In the genomic region with DNA sequence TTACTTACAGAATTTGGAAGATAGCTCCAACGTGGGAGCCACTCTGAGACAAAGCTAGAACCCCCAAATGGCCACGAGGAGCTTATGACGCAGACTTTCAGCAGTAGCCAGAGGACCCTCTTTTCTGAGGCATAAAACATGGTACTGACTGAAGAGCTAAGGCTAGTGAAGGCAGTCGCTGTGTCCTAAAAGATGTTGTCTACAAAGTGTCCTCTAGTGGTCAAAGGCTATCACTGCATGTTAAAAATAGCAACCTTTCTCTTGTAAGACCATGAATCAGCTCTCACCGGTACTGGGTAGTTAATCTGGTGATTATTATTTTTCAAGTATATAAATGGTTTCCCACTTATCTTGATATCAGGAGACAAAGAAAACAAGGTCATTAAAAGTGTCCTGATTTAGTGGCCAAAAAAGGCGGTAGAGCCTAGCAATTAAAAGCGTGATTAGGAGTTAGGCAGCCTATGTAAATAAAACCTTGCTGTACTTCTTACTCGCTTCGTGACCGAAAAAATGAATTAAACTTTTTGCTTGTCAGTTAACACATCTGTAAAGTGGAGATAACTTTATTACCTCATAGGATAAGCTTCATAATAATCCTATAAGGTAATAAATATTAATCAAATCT, we compare ENCODE assay signal across 8 cellular contexts. TPM values are rescaled to one million over a fixed set of nuclear protein-coding genes. Genes with fewer than 3 reads are reported as not detected.
DNase-seq lines count a peak whose midpoint lies in the region; ATAC-seq and TF ChIP-seq lines count a peak whose summit lies in the region.

No MANE protein-coding gene starts in this region.

- H3K27ac ChIP-seq in SK-N-MC, result no peak overlapping the region

- no peak overlapping the region for H3K4me3 ChIP-seq in SK-N-MC

- H3K36me3 ChIP-seq in SK-N-MC (ENCODE audit: insufficient read depth, low read length), result no peaks in the 10 kb centered on the region

- peak overlapping the region; percentile 19 for H3K9ac ChIP-seq in SK-N-MC (ENCODE audit: insufficient read length)

- peak in 1 of 3 donors; percentile 66 for TF ChIP-seq CTCF in omental fat pad (IDR thresholded peaks at IDR 0.05)

- DNase-seq in AG20443 (ENCODE audit: low spot score), result peak; percentile 77
- peak; percentile 8 for DNase-seq in NCI-H1048 (lab: John Stamatoyannopoulos, UW)
- peak; percentile 57 for DNase-seq in SK-N-MC (ENCODE audit: low read depth, low spot score)
- DNase-seq in fibroblast of gingiva (ENCODE audit: low read depth), result peak; percentile 75
- DNase-seq in omental fat pad (ENCODE audit: low spot score), result no peak
- no peak for DNase-seq in DMS79 (lab: John Stamatoyannopoulos, UW)

- ATAC-seq in GM18511 (IDR thresholded peaks at IDR 0.05; ENCODE audit: unreplicated experiment), result peak; percentile 98
- ATAC-seq in HG02852 (IDR thresholded peaks at IDR 0.05; ENCODE audit: unreplicated experiment), result peak; percentile 96
- ATAC-seq in omental fat pad (ENCODE audit: low FRiP score), result peak; percentile 80

- no peaks in the 10 kb centered on the region for H3K9me3 ChIP-seq in SK-N-MC (ENCODE audit: low read depth, low read length)

RNA-seq across cellular contexts. Expression of gene LGR5, which starts 47.0 kb away (rescaled TPM):
- total RNA-seq in omental fat pad, result 1 to 10 TPM in 1 of 4 donors, under 1 TPM in 1, not detected in 2; 0.19 to 2.4 TPM

Comparison
In these comparisons a context has a peak if more than half of its experiments do, and no peak if none do; other contexts are left out.
1. DNase-seq: peak in AG20443 (single experiment), NCI-H1048 (single experiment), SK-N-MC (single experiment) and fibroblast of gingiva (single experiment); none in omental fat pad (single experiment) and DMS79 (single experiment).
2. Peak in every context shown above with its lines, with median percentiles within 50 percentile points of each other: ATAC-seq.